Comparison of ENCODE assay signal across 10 cellular contexts in the genomic region with DNA sequence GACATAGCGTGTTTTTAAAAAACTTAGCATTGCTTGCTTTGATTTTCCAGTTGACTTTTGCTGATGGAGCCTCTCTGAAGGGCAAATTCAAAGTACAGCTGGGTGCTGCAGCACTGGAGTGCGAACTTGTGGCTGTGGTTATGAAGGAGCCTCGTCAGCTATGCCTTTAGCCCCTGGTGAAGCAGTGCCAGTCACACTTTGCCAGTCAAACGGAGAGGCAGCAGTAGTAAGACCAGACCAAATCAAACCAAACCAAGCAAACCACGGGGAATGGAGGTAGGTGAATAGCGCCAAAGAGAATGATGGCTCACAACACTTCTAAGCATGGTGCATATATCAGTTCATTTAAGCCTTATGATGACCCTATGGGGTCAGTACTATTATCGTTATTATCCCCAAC. TPM values are rescaled to one million over a fixed set of nuclear protein-coding genes. Genes with fewer than 3 reads are reported as not detected.
DNase-seq lines count a peak whose midpoint lies in the region; ATAC-seq, FAIRE-seq and TF ChIP-seq lines count a peak whose summit lies in the region.
"Had no signal": no experiment of that assay in that cellular context is flagged by ENCODE, and none has a peak within 500 bp of the region (broad histone marks: within the 10 kb centered on the region; RNA-seq: fewer than 3 reads in every experiment).

No MANE protein-coding gene starts in this region.

- TF ChIP-seq CTCF in endothelial cell of umbilical vein (IDR thresholded peaks at IDR 0.05; ENCODE audit: extremely low read depth in 1 of 2, insufficient read depth in 1 of 2, low read depth in 1 of 2, low read length in 2 of 2) (no peak), spleen (IDR thresholded peaks at IDR 0.05 in 8 of 11, conservative IDR thresholded peaks at IDR 0.05 in 3 of 11) (no peak)

- CTCF ChIA-PET in endothelial cell of umbilical vein (lab: Charles Lee): no interaction called here

- DNase-seq in endothelial cell of umbilical vein (ENCODE audit: low read depth, low spot score) (no peak), spleen (peak; percentile 78), T-helper 9 cell (no peak)
- DNase-seq in stimulated activated naive CD4-positive, alpha-beta T cell treated with Interleukin-2 at 50 U/mL for 16 hours (lab: John Stamatoyannopoulos, UW): no peak
- DNase-seq: foreskin melanocyte; NCI-H187; stimulated activated CD4-positive, alpha-beta T cell treated with anti-CD3 and anti-CD28 coated beads, Interleukin-2, amount 100 ng/mL, for 24 hours had no signal

- dilution Hi-C loops in endothelial cell of umbilical vein (cut with MboI; ENCODE audit: extremely low pct_ligation_motif_present, low sequenced_read_pairs): no loop called here

- H3K36me3 ChIP-seq in KOPT-K1 (ENCODE audit: insufficient read depth, low read length) (no peaks in the 10 kb centered on the region), endothelial cell of umbilical vein (ENCODE audit: control insufficient read depth in 2 of 2, extremely low read depth in 1 of 2, insufficient read depth in 2 of 2, low read length in 2 of 2) (no peaks in the 10 kb centered on the region), spleen (no peaks in the 10 kb centered on the region)

- intact Hi-C loops in endothelial cell of umbilical vein (cut with micrococcal nuclease): no loop called here
- intact Hi-C loops in spleen (cut with DNase I; ENCODE audit: low total_unique reads): loop anchor here (10.0 kb wide), 1 partner anchor 87 kb away; no protein-coding TSS in a partner anchor

- TF ChIP-seq POLR2A in endothelial cell of umbilical vein (IDR thresholded peaks at IDR 0.05; ENCODE audit: low read depth, low read length) (no peak), spleen (IDR thresholded peaks at IDR 0.05) (no peak)

- H2AFZ ChIP-seq in endothelial cell of umbilical vein (ENCODE audit: low read depth, low read length): peak overlapping the region; percentile 39

- H3K27ac ChIP-seq in KOPT-K1 (ENCODE audit: low read depth, low read length, poor library complexity, severe bottlenecking) (peak overlapping the region; percentile 62), endothelial cell of umbilical vein (ENCODE audit: insufficient read depth, low read depth, low read length) (peak overlapping the region; percentile 85), spleen (peak overlapping the region; percentile 49 to 100 (median 86))

- H3K4me3 ChIP-seq in endothelial cell of umbilical vein (replicated peaks in 1 of 3; ENCODE audit: insufficient read depth in 1 of 3, low read depth in 1 of 3, low read length in 3 of 3) (no peak overlapping the region), spleen (peak overlapping the region in 3 of 8 donors; percentile 2 to 44 (median 28))

- no TSS peak for BruUV-seq in endothelial cell of umbilical vein (replicated peaks; lab: Mats Ljungman, UMichigan)

- peak; percentile 5 for ATAC-seq in GM18511 (IDR thresholded peaks at IDR 0.05; ENCODE audit: unreplicated experiment)
- no peak for ATAC-seq in HG03039 (IDR thresholded peaks at IDR 0.05; ENCODE audit: unreplicated experiment)

- H3K9me3 ChIP-seq in KOPT-K1 (ENCODE audit: insufficient read depth, low read length, poor library complexity, severe bottlenecking): peaks cover 12% of the 10 kb centered on the region
- H3K9me3 ChIP-seq in endothelial cell of umbilical vein (replicated peaks; ENCODE audit: control insufficient read depth, insufficient read depth, low read length): no peaks in the 10 kb centered on the region
- H3K9me3 ChIP-seq in spleen: no peaks in the 10 kb centered on the region

- POLR2A ChIA-PET in endothelial cell of umbilical vein (lab: Charles Lee): no interaction called here

- 50 to 68% (median 60%) methylated on average over 7 of the region's 7 CpGs for WGBS in spleen, 5 donors

- no peaks in the 10 kb centered on the region for H4K20me1 ChIP-seq in endothelial cell of umbilical vein (replicated peaks; ENCODE audit: control insufficient read depth, extremely low read depth, insufficient read depth, low read length)

- no peak overlapping the region for H3K9ac ChIP-seq in endothelial cell of umbilical vein (replicated peaks; ENCODE audit: extremely low read depth, insufficient read depth, low read length)

- peaks cover 65% of the 10 kb centered on the region for H3K4me1 ChIP-seq in endothelial cell of umbilical vein (ENCODE audit: control insufficient read depth, extremely low read depth, insufficient read depth, low read length)
- H3K4me1 ChIP-seq in spleen: peaks cover 48 to 90% (median 71%) of the 10 kb centered on the region in 6 donors

- peaks cover 11% of the 10 kb centered on the region for H3K79me2 ChIP-seq in endothelial cell of umbilical vein (ENCODE audit: control insufficient read depth, insufficient read depth, low read length)

- H3K27me3 ChIP-seq in endothelial cell of umbilical vein (ENCODE audit: control insufficient read depth in 2 of 2, insufficient read depth in 2 of 2, low read length in 2 of 2) (no peaks in the 10 kb centered on the region), spleen (replicated peaks in 1 of 7) (no peaks in the 10 kb centered on the region)

- no peaks in the 10 kb centered on the region for H3K9me1 ChIP-seq in endothelial cell of umbilical vein (replicated peaks; ENCODE audit: control insufficient read depth, extremely low read depth, insufficient read depth, low read length)

- FAIRE-seq in endothelial cell of umbilical vein (lab: Jason Lieb, UNC): no peak

- H3K4me2 ChIP-seq in endothelial cell of umbilical vein (ENCODE audit: insufficient read depth, low read length): peak overlapping the region; percentile 68

TF ChIP-seq in endothelial cell of umbilical vein, 7 proteins besides CTCF, POLR2A, EP300 and RAD21:
- TF ChIP-seq FOS (IDR thresholded peaks at IDR 0.05; ENCODE audit: borderline replicate concordance, insufficient read depth, low read length): no peak

RNA-seq across cellular contexts. Expression of gene SLC38A2, which starts 15.1 kb away (rescaled TPM):
- total RNA-seq in endothelial cell of umbilical vein (427 and 459 TPM in 2 replicates), spleen (100 to 1,000 TPM; 118 to 297 (median 211) TPM)
- polyA plus RNA-seq in endothelial cell of umbilical vein (263 and 267 TPM in 2 replicates), spleen (10 to 100 TPM; 40.7 to 55.9 (median 49.8) TPM)
- 96.2 and 111 TPM in 2 replicates for polyA plus RNA-seq in endothelial cell of umbilical vein (2011; cell fraction: cytosol; rRNA removed)
- 800 and 825 TPM in 2 replicates for polyA plus RNA-seq in endothelial cell of umbilical vein (2011; cell fraction: nucleus; rRNA removed)
- polyA plus RNA-seq in endothelial cell of umbilical vein (2012): 442 and 473 TPM in 2 replicates
- polyA minus RNA-seq in endothelial cell of umbilical vein: 496 and 527 TPM in 2 replicates
- 275 TPM for polyA minus RNA-seq in endothelial cell of umbilical vein (2011; cell fraction: cytosol; rRNA and poly(A)+ RNA removed)
- polyA minus RNA-seq in endothelial cell of umbilical vein (2011; cell fraction: nucleus; rRNA and poly(A)+ RNA removed): 1,147 and 1,325 TPM in 2 replicates
